23 cellular contexts compared by ENCODE assay signal in genomic region chr4:11268149-11268548, GRCh38.
"Had no signal": no experiment of that assay in that cellular context is flagged by ENCODE, and none has a peak within 500 bp of the region (broad histone marks: within the 10 kb centered on the region; RNA-seq: fewer than 3 reads in every experiment).

No MANE protein-coding gene starts in this region.

- DNase-seq: heart right ventricle; kidney glomerular epithelial cell; left cardiac atrium; left lung; lower lobe of right lung; mammary epithelial cell; mesenchymal stem cell; naive thymus-derived CD4-positive, alpha-beta T cell; ovary; retina; right cardiac atrium; sigmoid colon; small intestine; spleen; stimulated activated CD4-positive, alpha-beta T cell treated with anti-CD3 and anti-CD28 coated beads, Interleukin-4, amount 100 ng/mL, for 24 hours; stimulated activated naive CD4-positive, alpha-beta T cell; tibial artery; trophoblast cell; upper lobe of right lung had no signal

- H3K4me3 ChIP-seq: heart right ventricle, hepatocyte, left lung, lower lobe of right lung, ovary, prostate gland, sigmoid colon, spleen, suprapubic skin, thoracic aorta, tibial artery, upper lobe of right lung had no signal
